In the genomic region with DNA sequence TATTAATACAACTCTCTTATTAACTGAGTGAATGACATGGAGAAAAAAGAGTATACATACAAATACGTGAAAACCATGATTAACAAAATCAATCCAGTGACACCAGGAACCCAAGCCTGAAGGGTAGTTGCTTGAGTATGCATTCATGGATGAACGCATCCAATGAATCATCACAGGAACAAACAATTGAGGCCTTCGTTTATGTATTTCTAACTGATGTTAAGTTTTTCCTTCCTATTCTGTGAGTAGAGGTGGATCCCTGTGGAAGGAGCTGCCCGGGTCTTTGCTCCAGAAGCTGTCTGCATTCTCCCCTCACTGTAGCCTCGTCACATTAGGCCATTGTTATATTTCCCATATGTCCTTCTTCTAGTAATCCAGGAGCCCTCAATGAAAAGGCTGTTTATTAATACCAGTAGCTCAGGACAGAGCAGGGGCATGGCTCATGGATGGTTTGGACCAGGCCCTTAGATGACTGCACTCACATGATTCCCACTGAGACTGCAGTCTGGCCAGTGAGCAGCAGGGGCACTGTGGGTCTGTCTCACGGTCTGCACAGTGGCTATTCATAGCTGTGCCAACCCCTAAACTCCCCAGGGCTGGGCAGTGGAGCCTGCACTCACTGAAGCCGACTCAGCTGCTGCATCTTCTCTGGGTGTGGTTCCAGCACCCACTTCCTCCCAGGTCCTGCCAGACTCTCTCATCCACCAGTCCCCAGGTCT, we compare ENCODE assay signal across 9 cellular contexts.
DNase-seq lines count a peak whose midpoint lies in the region; ATAC-seq and TF ChIP-seq lines count a peak whose summit lies in the region.
"Had no signal": no experiment of that assay in that cellular context is flagged by ENCODE, and none has a peak within 500 bp of the region (broad histone marks: within the 10 kb centered on the region; RNA-seq: fewer than 3 reads in every experiment).

No MANE protein-coding gene starts in this region.

- H3K4me1 Mint-ChIP-seq in central memory CD8-positive, alpha-beta T cell: peaks cover 14% of the 10 kb centered on the region

- H3K9me3 ChIP-seq in Panc1 (ENCODE audit: control insufficient read depth, insufficient read depth, low read depth, low read length) (no peaks in the 10 kb centered on the region), tibial nerve (no peaks in the 10 kb centered on the region)

- H3K4me3 Mint-ChIP-seq in central memory CD8-positive, alpha-beta T cell: no peak overlapping the region

- peak overlapping the region; percentile 8 for H3K27ac Mint-ChIP-seq in central memory CD8-positive, alpha-beta T cell (ENCODE audit: low read depth)

- H3K4me3 ChIP-seq in Panc1 (ENCODE audit: low read depth in 2 of 2, low read length in 2 of 2): no peak overlapping the region
- no peak overlapping the region for H3K4me3 ChIP-seq in tibial nerve
- H3K4me3 ChIP-seq: lung had no signal

- TF ChIP-seq POLR2A in GM19193 (IDR thresholded peaks at IDR 0.05; ENCODE audit: extremely low read depth, insufficient read depth, insufficient read length): peak; percentile 47
- no peak for TF ChIP-seq POLR2A in tibial nerve (IDR thresholded peaks at IDR 0.05)

- CTCF ChIA-PET in Panc1 (lab: Charles Lee): interaction anchor here (1.3 to 1.5 kb wide), 2 partner anchors 25 to 85 kb away, joined by 3 read pairs; no protein-coding TSS in a partner anchor

- H3K4me1 ChIP-seq in Panc1 (ENCODE audit: control insufficient read depth, insufficient read depth, low read length) (peaks cover 6% of the 10 kb centered on the region; the same call in 1 of the 2 replicates), tibial nerve (no peaks in the 10 kb centered on the region)

- peak; percentile 69 for TF ChIP-seq CTCF in Panc1 (IDR thresholded peaks at IDR 0.05)
- TF ChIP-seq CTCF in tibial nerve (IDR thresholded peaks at IDR 0.05): peak; percentile 21 to 72 (median 34)

- H3K27ac ChIP-seq in Panc1 (ENCODE audit: low read length) (no peak overlapping the region), tibial nerve (no peak overlapping the region)

- DNase-seq in NCI-H2171 treated with DMSO at 0.1 percent for 48 hours (lab: John Stamatoyannopoulos, UW) (peak; percentile 17), NCI-H2171 (lab: John Stamatoyannopoulos, UW) (no peak), Panc1 (ENCODE audit: low read depth, low spot score) (peak; percentile 73), lung microvascular endothelial cell (ENCODE audit: low read depth in 2 of 2) (peak; percentile 49 to 68), tibial nerve (ENCODE audit: low spot score in 2 of 2) (no peak)
- peak in 1 of 2 donors; percentile 30 for DNase-seq in central memory CD8-positive, alpha-beta T cell (ENCODE audit: low spot score in 2 of 2)

- POLR2A ChIA-PET in Panc1 (lab: Charles Lee): interaction anchor here (0.5 kb wide), 1 partner anchor 84 kb away, joined by 4 read pairs; no protein-coding TSS in a partner anchor

- ATAC-seq in HG03135 (IDR thresholded peaks at IDR 0.05; ENCODE audit: unreplicated experiment) (peak; percentile 86), Panc1 (peak; percentile 98)
- ATAC-seq in central memory CD8-positive, alpha-beta T cell (replicated peaks; ENCODE audit: extremely low read depth, poor library complexity, severe bottlenecking): peak; percentile 96

- TF ChIP-seq EP300 in tibial nerve (IDR thresholded peaks at IDR 0.05): no peak

- in situ Hi-C loops in Panc1 (cut with HindIII; ENCODE audit: low pct_unique_long_range_greater_than_20kb, low sequenced_read_pairs): no loop called here

- no peaks in the 10 kb centered on the region for H3K9me3 Mint-ChIP-seq in central memory CD8-positive, alpha-beta T cell

- WGBS in tibial nerve, 2 donors: 52 to 53% methylated on average over 7 of the region's 7 CpGs

- intact Hi-C loops in Panc1 (cut with micrococcal nuclease; ENCODE audit: unreplicated experiment): no loop called here

- BruUV-seq in Panc1 (replicated peaks; lab: Mats Ljungman, UMichigan): no TSS peak

- no peaks in the 10 kb centered on the region for H3K36me3 ChIP-seq in Panc1 (ENCODE audit: control insufficient read depth, insufficient read depth, low read length)
- no peaks in the 10 kb centered on the region for H3K36me3 ChIP-seq in tibial nerve

- H3K36me3 Mint-ChIP-seq in central memory CD8-positive, alpha-beta T cell (ENCODE audit: insufficient read depth): no peaks in the 10 kb centered on the region

- H3K27me3 ChIP-seq in Panc1 (ENCODE audit: control insufficient read depth, insufficient read depth, low read length) (no peaks in the 10 kb centered on the region), tibial nerve (no peaks in the 10 kb centered on the region)

- H3K27me3 Mint-ChIP-seq in central memory CD8-positive, alpha-beta T cell: peaks cover 2% of the 10 kb centered on the region

Comparison
In these comparisons a context has a peak if more than half of its experiments do, and no peak if none do; other contexts are left out.
1. DNase-seq: peak in NCI-H2171 treated with DMSO at 0.1 percent for 48 hours (single experiment), Panc1 (single experiment) and lung microvascular endothelial cell (2 of 2); none in NCI-H2171 (single experiment) and tibial nerve (0 of 2).
2. Peak in every context shown above with its lines, with median percentiles within 50 percentile points of each other: ATAC-seq.